In the genomic region with DNA sequence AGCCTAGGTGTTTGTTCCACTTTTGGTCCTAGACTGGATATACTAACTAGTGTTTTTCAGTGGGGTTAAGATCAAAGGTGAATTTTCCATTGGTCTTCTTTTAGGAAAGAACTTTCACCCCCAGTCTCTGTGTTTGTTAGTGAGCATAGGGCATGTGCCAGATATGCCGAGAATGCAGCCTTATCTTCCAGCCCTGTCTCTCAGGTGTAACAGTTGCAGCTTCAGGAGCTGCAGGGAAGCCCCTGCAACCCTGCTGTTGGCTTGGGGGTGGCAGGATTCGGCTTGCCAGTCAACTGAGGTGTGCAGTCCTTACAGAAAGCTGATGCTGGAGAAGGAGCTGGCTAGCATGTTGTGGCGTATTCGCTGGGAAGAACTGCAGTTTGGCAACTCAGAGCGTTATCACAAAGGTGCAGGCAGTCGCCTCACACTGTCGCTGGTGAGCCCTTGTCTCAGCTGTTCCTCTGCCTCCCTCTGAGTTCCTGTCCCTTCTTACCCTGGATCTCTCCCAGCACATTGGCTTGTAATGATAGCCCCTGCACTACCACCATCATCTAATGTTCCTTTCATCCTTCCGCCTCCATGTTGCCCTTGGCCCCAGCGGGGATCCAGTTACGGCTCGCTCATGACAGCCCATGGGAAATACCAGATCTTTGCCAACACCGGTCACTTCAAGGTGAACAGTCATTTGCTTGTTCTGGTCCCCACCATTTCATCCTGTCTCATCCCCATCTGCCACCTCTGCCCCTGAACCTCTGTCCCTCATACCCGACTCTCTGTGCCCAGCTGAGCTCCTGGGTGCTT, we compare ENCODE assay signal across 19 cellular contexts. TPM values are rescaled to one million over a fixed set of nuclear protein-coding genes. Genes with fewer than 3 reads are reported as not detected.
"Had no signal": no experiment of that assay in that cellular context is flagged by ENCODE, and none has a peak within 500 bp of the region (broad histone marks: within the 10 kb centered on the region; RNA-seq: fewer than 3 reads in every experiment).

No MANE protein-coding gene starts in this region.

- H3K27me3 Mint-ChIP-seq: activated CD8-positive, alpha-beta T cell treated with anti-CD3 and anti-CD28 coated beads for 36 hours; naive thymus-derived CD4-positive, alpha-beta T cell; T-helper 17 cell had no signal

- H3K27me3 ChIP-seq: cardiac muscle cell, gastroesophageal sphincter, upper lobe of left lung had no signal

- H3K4me3 Mint-ChIP-seq: activated CD8-positive, alpha-beta T cell treated with anti-CD3 and anti-CD28 coated beads for 36 hours; naive thymus-derived CD4-positive, alpha-beta T cell; T-helper 17 cell; WTC11 had no signal

- DNase-seq: activated CD4-positive, alpha-beta T cell treated with anti-CD3 and anti-CD28 coated beads for 48 hours; activated CD8-positive, alpha-beta T cell treated with anti-CD3 and anti-CD28 coated beads for 36 hours; activated naive CD4-positive, alpha-beta T cell treated with Interleukin-2 at 50 U/mL for 16 hours; erythroblast; left colon; mammary epithelial cell; mucosa of descending colon; naive thymus-derived CD4-positive, alpha-beta T cell; retina; stimulated activated CD4-positive, alpha-beta T cell treated with anti-CD3 and anti-CD28 coated beads, Interleukin-2, amount 100 ng/mL, for 48 hours; stimulated activated naive CD4-positive, alpha-beta T cell; T-helper 17 cell; upper lobe of left lung had no signal

- ATAC-seq: activated CD8-positive, alpha-beta T cell treated with anti-CD3 and anti-CD28 coated beads for 36 hours; gastroesophageal sphincter; left colon; mucosa of descending colon; naive thymus-derived CD4-positive, alpha-beta T cell; T-helper 17 cell; WTC11 had no signal

- H3K27ac Mint-ChIP-seq: activated CD8-positive, alpha-beta T cell treated with anti-CD3 and anti-CD28 coated beads for 36 hours; T-helper 17 cell; WTC11 had no signal

- H3K27ac ChIP-seq: cardiac muscle cell, gastroesophageal sphincter, upper lobe of left lung had no signal

- H3K9me3 ChIP-seq: gastroesophageal sphincter, mucosa of descending colon, upper lobe of left lung had no signal

- FAIRE-seq: islet of Langerhans had no signal

- H3K4me3 ChIP-seq: cardiac muscle cell, gastroesophageal sphincter, mucosa of descending colon, upper lobe of left lung had no signal

- H3K9me3 Mint-ChIP-seq: activated CD8-positive, alpha-beta T cell treated with anti-CD3 and anti-CD28 coated beads for 36 hours; naive thymus-derived CD4-positive, alpha-beta T cell; WTC11 had no signal

RNA-seq across cellular contexts. Expression of a gene that starts 10.5 kb away (rescaled TPM):
- total RNA-seq: dermis microvascular lymphatic vessel endothelial cell had no signal

RNA-seq across cellular contexts. Expression of a gene that starts 27.0 kb away (rescaled TPM):
- total RNA-seq: activated CD8-positive, alpha-beta T cell treated with anti-CD3 and anti-CD28 coated beads for 36 hours; cardiac muscle cell; dermis microvascular lymphatic vessel endothelial cell; gastroesophageal sphincter; mammary epithelial cell; T-helper 17 cell; temporal lobe had no signal
- polyA plus RNA-seq: mammary epithelial cell; naive thymus-derived CD4-positive, alpha-beta T cell had no signal
